In genomic region chr13:50080158-50080855, GRCh38 we compare ENCODE assay signal across 8 cellular contexts.
DNase-seq lines count a peak whose midpoint lies in the region; ATAC-seq and TF ChIP-seq lines count a peak whose summit lies in the region.

No MANE protein-coding gene starts in this region.

- H3K27me3 ChIP-seq in prostate gland (replicated peaks; ENCODE audit: insufficient read depth), result no peaks in the 10 kb centered on the region

- intact Hi-C loops in prostate gland (cut with DNase I), result loop anchor here (2.0 to 5.0 kb wide), 3 partner anchors 42 to 447 kb away; partner anchors contain the start of gene TRIM13

- H3K4me3 Mint-ChIP-seq in glutamatergic neuron (ENCODE audit: unreplicated experiment), result peak overlapping the region; percentile 98

- no peak for TF ChIP-seq POLR2A in prostate gland (IDR thresholded peaks at IDR 0.05)

- H3K4me1 Mint-ChIP-seq in glutamatergic neuron (ENCODE audit: low read depth, unreplicated experiment), result peaks cover 17% of the 10 kb centered on the region

- no peaks in the 10 kb centered on the region for H3K9me3 ChIP-seq in prostate gland

- no peaks in the 10 kb centered on the region for H3K36me3 Mint-ChIP-seq in glutamatergic neuron (ENCODE audit: unreplicated experiment)

- DNase-seq in activated T-cell treated with anti-CD3 and anti-CD28 coated beads for 1 hour (ENCODE audit: low read depth), result peak; percentile 1
- DNase-seq in activated T-cell treated with anti-CD3 and anti-CD28 coated beads for 4 hours, result no peak
- peak; percentile 9 for DNase-seq in NCI-H774 (lab: John Stamatoyannopoulos, UW)
- DNase-seq in activated effector memory CD4-positive, alpha-beta T cell treated with anti-CD3 and anti-CD28 coated beads, Interleukin-2, amount 50 U/mL, for 16 hours, result peak; percentile 78
- peak; percentile 37 for DNase-seq in glutamatergic neuron
- DNase-seq in prostate gland (ENCODE audit: low spot score), result peak; percentile 15
- DNase-seq in NCI-H2029 (lab: John Stamatoyannopoulos, UW), result no peak
- DNase-seq in omental fat pad (ENCODE audit: low spot score), result no peak

- no peaks in the 10 kb centered on the region for H3K4me1 ChIP-seq in prostate gland (replicated peaks)

- no peak for TF ChIP-seq CTCF in glutamatergic neuron (IDR thresholded peaks at IDR 0.05; ENCODE audit: partially characterized antibody, unreplicated experiment)
- no peak for TF ChIP-seq CTCF in prostate gland (IDR thresholded peaks at IDR 0.05)
- TF ChIP-seq CTCF in omental fat pad (IDR thresholded peaks at IDR 0.05), result no peak

- no peak for ATAC-seq in omental fat pad (ENCODE audit: low FRiP score)

- WGBS in prostate gland, result 4% methylated on average over 31 of the region's 31 CpGs

- H3K9me3 Mint-ChIP-seq in glutamatergic neuron (ENCODE audit: unreplicated experiment), result peaks cover 12% of the 10 kb centered on the region

- peak overlapping the region; percentile 91 to 92 for H3K27ac ChIP-seq in prostate gland

- H3K4me3 ChIP-seq in prostate gland, result peak overlapping the region; percentile 65 to 75

- peaks cover 18% of the 10 kb centered on the region for H3K27me3 Mint-ChIP-seq in glutamatergic neuron (ENCODE audit: unreplicated experiment)

- no peaks in the 10 kb centered on the region for H3K36me3 ChIP-seq in prostate gland

- H3K27ac Mint-ChIP-seq in glutamatergic neuron (ENCODE audit: unreplicated experiment), result peak overlapping the region; percentile 89

Comparison
In these comparisons a context has a peak if more than half of its experiments do, and no peak if none do; other contexts are left out.
1. DNase-seq: peak in activated T-cell treated with anti-CD3 and anti-CD28 coated beads for 1 hour (single experiment), NCI-H774 (single experiment), activated effector memory CD4-positive, alpha-beta T cell treated with anti-CD3 and anti-CD28 coated beads, Interleukin-2, amount 50 U/mL, for 16 hours (single experiment), glutamatergic neuron (single experiment) and prostate gland (single experiment); none in activated T-cell treated with anti-CD3 and anti-CD28 coated beads for 4 hours (single experiment), NCI-H2029 (single experiment) and omental fat pad (single experiment).